Comparison of ENCODE assay signal across 8 cellular contexts in genomic region chr11:73787051-73787642, GRCh38. TPM values are rescaled to one million over a fixed set of nuclear protein-coding genes. Genes with fewer than 3 reads are reported as not detected.
DNase-seq lines count a peak whose midpoint lies in the region; TF ChIP-seq lines count a peak whose summit lies in the region.

No MANE protein-coding gene starts in this region.

- WGBS in hepatocyte (ENCODE audit: low lambda C conversion rate, missing lambda C conversion rate), result 83% methylated on average over 17 of the region's 17 CpGs
- 85% methylated on average over 17 of the region's 17 CpGs for WGBS in smooth muscle cell (ENCODE audit: low lambda C conversion rate)

- H3K9me3 ChIP-seq in HEK293 (ENCODE audit: control insufficient read depth, insufficient read depth, low read depth, low read length), result no peaks in the 10 kb centered on the region
- H3K9me3 ChIP-seq in hepatocyte (ENCODE audit: low read depth), result no peaks in the 10 kb centered on the region
- H3K9me3 ChIP-seq in smooth muscle cell (replicated peaks; ENCODE audit: low read depth), result no peaks in the 10 kb centered on the region

- no peaks in the 10 kb centered on the region for H3K27me3 Mint-ChIP-seq in activated CD4-positive, alpha-beta memory T cell treated with anti-CD3 and anti-CD28 coated beads, Interleukin-2, amount 10 ng/mL, durations not matched to agents 7 days and 5 days

- H3K9ac ChIP-seq in smooth muscle cell (ENCODE audit: low read depth), result peak overlapping the region; percentile 68

- H3K79me2 ChIP-seq in hepatocyte (peaks cover 19% of the 10 kb centered on the region), smooth muscle cell (ENCODE audit: low read depth) (no peaks in the 10 kb centered on the region)

- peak overlapping the region; percentile 85 for H3K4me2 ChIP-seq in hepatocyte
- peak overlapping the region; percentile 83 for H3K4me2 ChIP-seq in smooth muscle cell

- H3K9me2 ChIP-seq in hepatocyte (replicated peaks; ENCODE audit: insufficient read depth), result no peaks in the 10 kb centered on the region

- H3K27me3 ChIP-seq in hepatocyte (no peaks in the 10 kb centered on the region), smooth muscle cell (ENCODE audit: low read depth) (no peaks in the 10 kb centered on the region)

- CTCF ChIA-PET in HEK293 (lab: Yijun Ruan, JAX), result no interaction called here
- CTCF ChIA-PET in activated CD4-positive, alpha-beta memory T cell treated with anti-CD3 and anti-CD28 coated beads, Interleukin-2, amount 10 ng/mL, durations not matched to agents 7 days and 5 days (lab: Charles Lee), result interaction anchor here (1.1 to 1.6 kb wide), 2 partner anchors 7 to 9 kb away, joined by 3 to 4 read pairs; no protein-coding TSS in a partner anchor

- H3K4me1 Mint-ChIP-seq in activated CD4-positive, alpha-beta memory T cell treated with anti-CD3 and anti-CD28 coated beads, Interleukin-2, amount 10 ng/mL, durations not matched to agents 7 days and 5 days, result peaks cover 33% of the 10 kb centered on the region

- DNase-seq in activated CD4-positive, alpha-beta memory T cell treated with anti-CD3 and anti-CD28 coated beads, Interleukin-2, amount 10 ng/mL, durations not matched to agents 7 days and 5 days, result no peak
- DNase-seq in hepatocyte (ENCODE audit: low spot score) (no peak), smooth muscle cell (lab: John Stamatoyannopoulos, UW; ENCODE audit: unreplicated experiment) (no peak), MV-4-11 (lab: John Stamatoyannopoulos, UW) (no peak), 8988T (no peak), NCI-H526 treated with DMSO at 0.1 percent for 48 hours (lab: John Stamatoyannopoulos, UW) (no peak), NCI-H526 (lab: John Stamatoyannopoulos, UW) (no peak)

- POLR2A ChIA-PET in HEK293 (lab: Yijun Ruan, JAX), result interaction anchor here (1.1 to 2.8 kb wide), 7 partner anchors 8 to 90 kb away, joined by 3 to 59 read pairs (median 5); partner anchors contain the start of genes COA4, PAAF1 and RAB6A
- POLR2A ChIA-PET in activated CD4-positive, alpha-beta memory T cell treated with anti-CD3 and anti-CD28 coated beads, Interleukin-2, amount 10 ng/mL, durations not matched to agents 7 days and 5 days (lab: Charles Lee), result interaction anchor here (0.6 to 4.4 kb wide), 8 partner anchors 8 to 612 kb away, joined by 3 to 35 read pairs (median 4); partner anchors contain the start of genes C2CD3 and RAB6A

- H3K27ac Mint-ChIP-seq in activated CD4-positive, alpha-beta memory T cell treated with anti-CD3 and anti-CD28 coated beads, Interleukin-2, amount 10 ng/mL, durations not matched to agents 7 days and 5 days, result peak overlapping the region; percentile 86

- H3K36me3 ChIP-seq in HEK293 (ENCODE audit: control insufficient read depth in 2 of 2, insufficient read depth in 1 of 2, low read length in 2 of 2) (no peaks in the 10 kb centered on the region), hepatocyte (replicated peaks; ENCODE audit: insufficient read depth, low read depth) (no peaks in the 10 kb centered on the region), smooth muscle cell (ENCODE audit: low read depth) (no peaks in the 10 kb centered on the region)

- H3K4me1 ChIP-seq in HEK293 (ENCODE audit: control insufficient read depth, insufficient read depth, low read length) (no peaks in the 10 kb centered on the region), hepatocyte (ENCODE audit: insufficient read depth) (peaks cover 11% of the 10 kb centered on the region), smooth muscle cell (ENCODE audit: low read depth) (peaks cover 7% of the 10 kb centered on the region)

- H3F3A ChIP-seq in smooth muscle cell (ENCODE audit: low read depth), result no peaks in the 10 kb centered on the region

- TF ChIP-seq CTCF in HEK293 (tag by site-specific recombination; IDR thresholded peaks at IDR 0.05), result no peak
- no peak for TF ChIP-seq CTCF in hepatocyte (IDR thresholded peaks at IDR 0.05; ENCODE audit: poor library complexity)
- TF ChIP-seq CTCF in smooth muscle cell (IDR thresholded peaks at IDR 0.05; ENCODE audit: borderline replicate concordance, insufficient read depth, poor library complexity, severe bottlenecking), result no peak

- H2AFZ ChIP-seq in hepatocyte (peak overlapping the region; percentile 99), smooth muscle cell (ENCODE audit: low read depth) (peak overlapping the region; percentile 99)

- no peaks in the 10 kb centered on the region for H4K20me1 ChIP-seq in hepatocyte (ENCODE audit: insufficient read depth, poor library complexity, severe bottlenecking)
- no peaks in the 10 kb centered on the region for H4K20me1 ChIP-seq in smooth muscle cell (ENCODE audit: low read depth)

- H3K9me3 Mint-ChIP-seq in activated CD4-positive, alpha-beta memory T cell treated with anti-CD3 and anti-CD28 coated beads, Interleukin-2, amount 10 ng/mL, durations not matched to agents 7 days and 5 days, result no peaks in the 10 kb centered on the region

- peak overlapping the region; percentile 94 for H3K4me3 Mint-ChIP-seq in activated CD4-positive, alpha-beta memory T cell treated with anti-CD3 and anti-CD28 coated beads, Interleukin-2, amount 10 ng/mL, durations not matched to agents 7 days and 5 days

- H3K27ac ChIP-seq in HEK293 (ENCODE audit: extremely low read depth, low read depth, low read length), result peak overlapping the region; percentile 95
- H3K27ac ChIP-seq in hepatocyte, result peak overlapping the region; percentile 95
- H3K27ac ChIP-seq in smooth muscle cell (ENCODE audit: low read depth), result peak overlapping the region; percentile 83

- no peaks in the 10 kb centered on the region for H3K36me3 Mint-ChIP-seq in activated CD4-positive, alpha-beta memory T cell treated with anti-CD3 and anti-CD28 coated beads, Interleukin-2, amount 10 ng/mL, durations not matched to agents 7 days and 5 days (ENCODE audit: low read depth)

- H3K4me3 ChIP-seq in HEK293 (ENCODE audit: low read depth, low read length) (peak overlapping the region; percentile 99), hepatocyte (peak overlapping the region; percentile 51), smooth muscle cell (peak overlapping the region; percentile 87)

TF ChIP-seq in HEK293, 187 proteins besides CTCF, POLR2A, EP300 and RAD21:
- TF ChIP-seq ZNF623 (tag by site-specific recombination; IDR thresholded peaks at IDR 0.05) (no peak), ZNF221 (tag by site-specific recombination; IDR thresholded peaks at IDR 0.05; ENCODE audit: borderline replicate concordance) (no peak), REPIN1 (tag by site-specific recombination; IDR thresholded peaks at IDR 0.05; ENCODE audit: low read depth) (no peak), ZNF354C (tag by site-specific recombination; IDR thresholded peaks at IDR 0.05; ENCODE audit: borderline replicate concordance, low read depth) (no peak), ZNF311 (tag by site-specific recombination; IDR thresholded peaks at IDR 0.05; ENCODE audit: borderline replicate concordance) (no peak), ZNF37A (tag by site-specific recombination; IDR thresholded peaks at IDR 0.05) (no peak), KLF1 (tag by site-specific recombination; IDR thresholded peaks at IDR 0.05) (no peak), ZNF335 (tag by site-specific recombination; conservative IDR thresholded peaks at IDR 0.05) (peak; percentile 51; the same call in 1 of the 2 replicates)

RNA-seq across cellular contexts. Expression of gene MRPL48, which starts 0.5 kb away (rescaled TPM):
- 10 to 100 TPM; 35.9 to 45.5 TPM for total RNA-seq in activated CD4-positive, alpha-beta memory T cell treated with anti-CD3 and anti-CD28 coated beads, Interleukin-2, amount 10 ng/mL, durations not matched to agents 7 days and 5 days
- total RNA-seq in hepatocyte (25.9 and 28.5 TPM in 2 replicates), smooth muscle cell (26.4 and 29.7 TPM in 2 replicates)
- polyA plus RNA-seq in hepatocyte (34.9 and 59.1 TPM in 2 replicates), smooth muscle cell (65.3 and 74.6 TPM in 2 replicates)

RNA-seq across cellular contexts. Expression of gene RAB6A, which starts 26.3 kb away (rescaled TPM):
- total RNA-seq in activated CD4-positive, alpha-beta memory T cell treated with anti-CD3 and anti-CD28 coated beads, Interleukin-2, amount 10 ng/mL, durations not matched to agents 7 days and 5 days, result 100 to 1,000 TPM; 104 to 108 TPM
- total RNA-seq in hepatocyte (99.5 and 103 TPM in 2 replicates), smooth muscle cell (145 and 148 TPM in 2 replicates)
- polyA plus RNA-seq in hepatocyte (83.8 and 85.8 TPM in 2 replicates), smooth muscle cell (102 and 110 TPM in 2 replicates)
